Comparison of ENCODE assay signal across 9 cellular contexts in genomic region chr5:150081541-150082283, GRCh38. TPM values are rescaled to one million over a fixed set of nuclear protein-coding genes. Genes with fewer than 3 reads are reported as not detected.
A peak's percentile ranks its signal among the peaks of the same experiment; 100 is the strongest.
DNase-seq lines count a peak whose midpoint lies in the region; ATAC-seq and TF ChIP-seq lines count a peak whose summit lies in the region.
"Had no signal": no experiment of that assay in that cellular context is flagged by ENCODE, and none has a peak within 500 bp of the region (broad histone marks: within the 10 kb centered on the region; RNA-seq: fewer than 3 reads in every experiment).

No MANE protein-coding gene starts in this region.

- DNase-seq in SKM-1 treated with dmso at 0.1 percent for 144 hours (lab: John Stamatoyannopoulos, UW; ENCODE audit: unreplicated experiment) = peak; percentile 73
- peak; percentile 48 for DNase-seq in iPS-NIHi7 (ENCODE audit: extremely low spot score)
- peak; percentile 49 for DNase-seq in testis
- DNase-seq in NCI-H1930 (lab: John Stamatoyannopoulos, UW) = no peak
- DNase-seq in T-helper 2 cell treated with Interferon-gamma antibody and Interleukin-4, amounts not matched to agents 5 μg/mL and 100 μg/mL, for 36 hours (ENCODE audit: low spot score) = no peak
- no peak for DNase-seq in SJCRH30

- H3K4me3 ChIP-seq in testis (no peak overlapping the region), SJCRH30 (no peak overlapping the region)

- no peak for TF ChIP-seq POLR2A in testis (IDR thresholded peaks at IDR 0.05)

- H3K36me3 ChIP-seq in testis (ENCODE audit: low read depth, missing control alignments) (no peaks in the 10 kb centered on the region), SJCRH30 (no peaks in the 10 kb centered on the region)
- H3K36me3 ChIP-seq: breast epithelium had no signal

- intact Hi-C loops in testis (cut with DNase I; ENCODE audit: low total_unique reads) = no loop called here

- no peak for TF ChIP-seq CTCF in testis (IDR thresholded peaks at IDR 0.05)

- peaks cover 3% of the 10 kb centered on the region for H3K4me1 Mint-ChIP-seq in T-helper 2 cell treated with Interferon-gamma antibody and Interleukin-4, amounts not matched to agents 5 μg/mL and 100 μg/mL, for 36 hours (ENCODE audit: low read depth)

- no peak overlapping the region for H3K27ac Mint-ChIP-seq in T-helper 2 cell treated with Interferon-gamma antibody and Interleukin-4, amounts not matched to agents 5 μg/mL and 100 μg/mL, for 36 hours

- H3K27me3 Mint-ChIP-seq in T-helper 2 cell treated with Interferon-gamma antibody and Interleukin-4, amounts not matched to agents 5 μg/mL and 100 μg/mL, for 36 hours (ENCODE audit: low read depth) = peaks cover 8% of the 10 kb centered on the region

- WGBS in testis, 2 donors = 39 to 43% methylated on average over 13 to 15 of the region's 15 CpGs

- H3K4me1 ChIP-seq in testis (peaks cover 5% of the 10 kb centered on the region), SJCRH30 (no peaks in the 10 kb centered on the region)
- H3K4me1 ChIP-seq: breast epithelium had no signal

- no peaks in the 10 kb centered on the region for H3K9me3 ChIP-seq in testis
- H3K9me3 ChIP-seq in SJCRH30 (replicated peaks) = no peaks in the 10 kb centered on the region
- H3K9me3 ChIP-seq: breast epithelium had no signal

- no peak overlapping the region for H3K4me3 Mint-ChIP-seq in T-helper 2 cell treated with Interferon-gamma antibody and Interleukin-4, amounts not matched to agents 5 μg/mL and 100 μg/mL, for 36 hours

- H3K27ac ChIP-seq in testis (no peak overlapping the region), SJCRH30 (no peak overlapping the region)
- H3K27ac ChIP-seq: breast epithelium had no signal

- no peaks in the 10 kb centered on the region for H3K9me3 Mint-ChIP-seq in T-helper 2 cell treated with Interferon-gamma antibody and Interleukin-4, amounts not matched to agents 5 μg/mL and 100 μg/mL, for 36 hours

- H3K36me3 Mint-ChIP-seq in T-helper 2 cell treated with Interferon-gamma antibody and Interleukin-4, amounts not matched to agents 5 μg/mL and 100 μg/mL, for 36 hours (ENCODE audit: low read depth) = no peaks in the 10 kb centered on the region

- H3K27me3 ChIP-seq in testis = no peaks in the 10 kb centered on the region
- peaks cover 15% of the 10 kb centered on the region; the same call in 1 of the 2 replicates for H3K27me3 ChIP-seq in SJCRH30
- H3K27me3 ChIP-seq: breast epithelium had no signal

- ATAC-seq in GM18868 (IDR thresholded peaks at IDR 0.05; ENCODE audit: unreplicated experiment) = peak; percentile 90
- ATAC-seq in HG02938 (IDR thresholded peaks at IDR 0.05; ENCODE audit: unreplicated experiment) = peak; percentile 74

RNA-seq across cellular contexts. Expression of gene CSF1R, which starts 4.6 kb away (rescaled TPM):
- total RNA-seq in testis = 10 to 100 TPM in 1 of 2 donors, 1 to 10 TPM in 1; 4.3 to 15.7 TPM
- 25.4 TPM for polyA plus RNA-seq in testis (ENCODE audit: insufficient read depth, low read depth, low replicate concordance)
- total RNA-seq in SJCRH30 (2014; rRNA removed; shearing (Covaris generic)) = 0.06 and 0.13 TPM in 2 replicates

Comparison
In these comparisons a context has a peak if more than half of its experiments do, and no peak if none do; other contexts are left out.
1. DNase-seq: peak in SKM-1 treated with dmso at 0.1 percent for 144 hours (single experiment), iPS-NIHi7 (single experiment) and testis (single experiment); none in NCI-H1930 (0 of 2), T-helper 2 cell treated with Interferon-gamma antibody and Interleukin-4, amounts not matched to agents 5 μg/mL and 100 μg/mL, for 36 hours (single experiment) and SJCRH30 (0 of 2).